In genomic region chr12:6725350-6725749, GRCh38 we compare ENCODE assay signal across 15 cellular contexts. TPM values are rescaled to one million over a fixed set of nuclear protein-coding genes. Genes with fewer than 3 reads are reported as not detected.
A peak's percentile ranks its signal among the peaks of the same experiment; 100 is the strongest.
DNase-seq lines count a peak whose midpoint lies in the region; ATAC-seq and TF ChIP-seq lines count a peak whose summit lies in the region.
"Had no signal": no experiment of that assay in that cellular context is flagged by ENCODE, and none has a peak within 500 bp of the region (broad histone marks: within the 10 kb centered on the region; RNA-seq: fewer than 3 reads in every experiment).

No MANE protein-coding gene starts in this region.

- intact Hi-C loops in activated CD4-positive, alpha-beta T cell treated with anti-CD3 and anti-CD28 coated beads, Interleukin-2, amount 10 ng/mL, durations not matched to agents 24 days and 14 days (cut with micrococcal nuclease): loop anchor here (2.0 kb wide), 1 partner anchor 65 kb away; no protein-coding TSS in a partner anchor

- H3K4me3 Mint-ChIP-seq in activated CD4-positive, alpha-beta T cell treated with anti-CD3 and anti-CD28 coated beads, Interleukin-2, amount 10 ng/mL, durations not matched to agents 24 days and 14 days: peak overlapping the region; percentile 89
- peak overlapping the region; percentile 89 for H3K4me3 Mint-ChIP-seq in activated naive CD8-positive, alpha-beta T cell treated with anti-CD3 and anti-CD28 coated beads, Interleukin-2, amount 50 U/mL, for 24 hours
- peak overlapping the region; percentile 96 for H3K4me3 Mint-ChIP-seq in osteocyte (ENCODE audit: unreplicated experiment)

- peaks cover 7% of the 10 kb centered on the region for H3K79me2 ChIP-seq in Karpas-422 (ENCODE audit: low read length)

- H3K9me2 ChIP-seq in Karpas-422 (replicated peaks; ENCODE audit: insufficient read depth, low read length): no peaks in the 10 kb centered on the region

- no peak for TF ChIP-seq CTCF in osteocyte (IDR thresholded peaks at IDR 0.05)

- H3K9ac ChIP-seq in Karpas-422 (ENCODE audit: low read length): peak overlapping the region; percentile 7; the same call in 1 of the 2 replicates

- peaks cover 27% of the 10 kb centered on the region for H3K4me1 Mint-ChIP-seq in activated CD4-positive, alpha-beta T cell treated with anti-CD3 and anti-CD28 coated beads, Interleukin-2, amount 10 ng/mL, durations not matched to agents 24 days and 14 days
- H3K4me1 Mint-ChIP-seq in activated naive CD8-positive, alpha-beta T cell treated with anti-CD3 and anti-CD28 coated beads, Interleukin-2, amount 50 U/mL, for 24 hours: peaks cover 30% of the 10 kb centered on the region
- H3K4me1 Mint-ChIP-seq in osteocyte (ENCODE audit: unreplicated experiment): peaks cover 25% of the 10 kb centered on the region

- H3K4me1 ChIP-seq in Karpas-422 (ENCODE audit: low read length): peaks cover 34% of the 10 kb centered on the region

- peak overlapping the region; percentile 59 for H3K27ac Mint-ChIP-seq in activated CD4-positive, alpha-beta T cell treated with anti-CD3 and anti-CD28 coated beads, Interleukin-2, amount 10 ng/mL, durations not matched to agents 24 days and 14 days
- H3K27ac Mint-ChIP-seq in activated naive CD8-positive, alpha-beta T cell treated with anti-CD3 and anti-CD28 coated beads, Interleukin-2, amount 50 U/mL, for 24 hours: peak overlapping the region; percentile 61
- no peak overlapping the region for H3K27ac Mint-ChIP-seq in osteocyte (ENCODE audit: unreplicated experiment)

- H3K9me3 Mint-ChIP-seq in activated CD4-positive, alpha-beta T cell treated with anti-CD3 and anti-CD28 coated beads, Interleukin-2, amount 10 ng/mL, durations not matched to agents 24 days and 14 days: no peaks in the 10 kb centered on the region
- no peaks in the 10 kb centered on the region for H3K9me3 Mint-ChIP-seq in activated naive CD8-positive, alpha-beta T cell treated with anti-CD3 and anti-CD28 coated beads, Interleukin-2, amount 50 U/mL, for 24 hours
- H3K9me3 Mint-ChIP-seq in osteocyte (ENCODE audit: unreplicated experiment): no peaks in the 10 kb centered on the region

- H3K36me3 Mint-ChIP-seq in activated CD4-positive, alpha-beta T cell treated with anti-CD3 and anti-CD28 coated beads, Interleukin-2, amount 10 ng/mL, durations not matched to agents 24 days and 14 days (ENCODE audit: low read depth): peaks cover 23% of the 10 kb centered on the region
- H3K36me3 Mint-ChIP-seq in activated naive CD8-positive, alpha-beta T cell treated with anti-CD3 and anti-CD28 coated beads, Interleukin-2, amount 50 U/mL, for 24 hours (ENCODE audit: low read depth): peaks cover 23% of the 10 kb centered on the region
- H3K36me3 Mint-ChIP-seq in osteocyte (ENCODE audit: unreplicated experiment): peaks cover 18% of the 10 kb centered on the region

- DNase-seq in activated CD4-positive, alpha-beta T cell treated with anti-CD3 and anti-CD28 coated beads, Interleukin-2, amount 10 ng/mL, durations not matched to agents 24 days and 14 days: no peak
- DNase-seq in activated CD4-positive, alpha-beta T cell treated with anti-CD3 and anti-CD28 coated beads, Interleukin-2, amount 50 U/mL, for 1 hour: no peak
- DNase-seq in Karpas-422 (no peak), osteocyte (ENCODE audit: extremely low spot score, unreplicated experiment) (no peak), mesenteric fat pad (ENCODE audit: low spot score) (no peak), NCI-H2107 (lab: John Stamatoyannopoulos, UW) (no peak)
- DNase-seq in activated naive CD8-positive, alpha-beta T cell treated with anti-CD3 and anti-CD28 coated beads, Interleukin-2, amount 50 U/mL, for 24 hours: no peak
- DNase-seq: DMS79; effector CD8-positive, alpha-beta T cell; gastrocnemius medialis; NCI-H187 treated with DMSO at 0.1 percent for 48 hours; NCI-H774; upper lobe of right lung had no signal

- no peaks in the 10 kb centered on the region for H4K20me1 ChIP-seq in Karpas-422 (ENCODE audit: insufficient read depth, low read depth, low read length)

- peaks cover 9% of the 10 kb centered on the region for H3K36me3 ChIP-seq in Karpas-422 (ENCODE audit: insufficient read depth, low read length)

- no peak overlapping the region for H3K27ac ChIP-seq in Karpas-422 (ENCODE audit: low read length)

- peaks cover 3% of the 10 kb centered on the region for H3K27me3 Mint-ChIP-seq in activated CD4-positive, alpha-beta T cell treated with anti-CD3 and anti-CD28 coated beads, Interleukin-2, amount 10 ng/mL, durations not matched to agents 24 days and 14 days
- no peaks in the 10 kb centered on the region for H3K27me3 Mint-ChIP-seq in activated naive CD8-positive, alpha-beta T cell treated with anti-CD3 and anti-CD28 coated beads, Interleukin-2, amount 50 U/mL, for 24 hours
- peaks cover 3% of the 10 kb centered on the region for H3K27me3 Mint-ChIP-seq in osteocyte (ENCODE audit: unreplicated experiment)
- H3K27me3 Mint-ChIP-seq: IgD-negative memory B cell had no signal

- no peak overlapping the region; the same call in 1 of the 2 replicates for H3K4me3 ChIP-seq in Karpas-422 (ENCODE audit: low read length)

- H3K4me2 ChIP-seq in Karpas-422 (ENCODE audit: low read depth, low read length, poor library complexity, severe bottlenecking): peak overlapping the region; percentile 80

- no peaks in the 10 kb centered on the region for H3K27me3 ChIP-seq in Karpas-422 (ENCODE audit: low read length)
- H3K27me3 ChIP-seq: gastrocnemius medialis, upper lobe of right lung had no signal

- H3K9me3 ChIP-seq in Karpas-422 (ENCODE audit: low read length): no peaks in the 10 kb centered on the region
- H3K9me3 ChIP-seq: gastrocnemius medialis, upper lobe of right lung had no signal

- H2AFZ ChIP-seq in Karpas-422 (ENCODE audit: low read length): no peak overlapping the region

- ATAC-seq in activated naive CD8-positive, alpha-beta T cell treated with anti-CD3 and anti-CD28 coated beads, Interleukin-2, amount 50 U/mL, for 24 hours: no peak
- no peak for ATAC-seq in HG02885 (IDR thresholded peaks at IDR 0.05; ENCODE audit: poor library complexity, unreplicated experiment)
- ATAC-seq: gastrocnemius medialis, upper lobe of right lung had no signal

RNA-seq across cellular contexts. Expression of gene COPS7A, which starts 1.5 kb away (rescaled TPM):
- total RNA-seq in activated CD4-positive, alpha-beta T cell treated with anti-CD3 and anti-CD28 coated beads, Interleukin-2, amount 10 ng/mL, durations not matched to agents 24 days and 14 days: 39.5 and 44.8 TPM in 2 replicates
- total RNA-seq in Karpas-422 (2014; rRNA removed; shearing (Covaris generic); ENCODE audit: low replicate concordance): 39.2 and 42.9 TPM in 2 replicates
- 61.4 and 73.0 TPM in 2 replicates for total RNA-seq in osteocyte
- total RNA-seq in mesenteric fat pad: 57.5 TPM

RNA-seq across cellular contexts. Expression of gene PIANP, which starts 24.7 kb away (rescaled TPM):
- total RNA-seq in activated CD4-positive, alpha-beta T cell treated with anti-CD3 and anti-CD28 coated beads, Interleukin-2, amount 10 ng/mL, durations not matched to agents 24 days and 14 days: 0.09 TPM in 1 of 2 replicates, not detected in the other
- not detected in 2 replicates for total RNA-seq in Karpas-422 (2014; rRNA removed; shearing (Covaris generic); ENCODE audit: low replicate concordance)
- total RNA-seq in osteocyte: 3.9 and 5.2 TPM in 2 replicates
- 0.16 TPM for total RNA-seq in mesenteric fat pad
- total RNA-seq: gastrocnemius medialis had no signal

RNA-seq across cellular contexts. Expression of gene MLF2, which starts 27.6 kb away (rescaled TPM):
- total RNA-seq in activated CD4-positive, alpha-beta T cell treated with anti-CD3 and anti-CD28 coated beads, Interleukin-2, amount 10 ng/mL, durations not matched to agents 24 days and 14 days: 163 and 180 TPM in 2 replicates
- 183 and 263 TPM in 2 replicates for total RNA-seq in Karpas-422 (2014; rRNA removed; shearing (Covaris generic); ENCODE audit: low replicate concordance)
- total RNA-seq in osteocyte (141 and 162 TPM in 2 replicates), mesenteric fat pad (145 TPM)

RNA-seq across cellular contexts. Expression of gene ZNF384, which starts 36.2 kb away (rescaled TPM):
- 83.6 and 84.4 TPM in 2 replicates for total RNA-seq in activated CD4-positive, alpha-beta T cell treated with anti-CD3 and anti-CD28 coated beads, Interleukin-2, amount 10 ng/mL, durations not matched to agents 24 days and 14 days
- 35.5 and 39.2 TPM in 2 replicates for total RNA-seq in Karpas-422 (2014; rRNA removed; shearing (Covaris generic); ENCODE audit: low replicate concordance)
- total RNA-seq in osteocyte (66.6 and 68.3 TPM in 2 replicates), mesenteric fat pad (39.3 TPM)

RNA-seq across cellular contexts. Expression of gene PTMS, which starts 40.8 kb away (rescaled TPM):
- total RNA-seq in activated CD4-positive, alpha-beta T cell treated with anti-CD3 and anti-CD28 coated beads, Interleukin-2, amount 10 ng/mL, durations not matched to agents 24 days and 14 days: 245 and 267 TPM in 2 replicates
- 5.0 and 7.3 TPM in 2 replicates for total RNA-seq in Karpas-422 (2014; rRNA removed; shearing (Covaris generic); ENCODE audit: low replicate concordance)
- 501 and 554 TPM in 2 replicates for total RNA-seq in osteocyte
- total RNA-seq in mesenteric fat pad: 161 TPM
